In the genomic region with DNA sequence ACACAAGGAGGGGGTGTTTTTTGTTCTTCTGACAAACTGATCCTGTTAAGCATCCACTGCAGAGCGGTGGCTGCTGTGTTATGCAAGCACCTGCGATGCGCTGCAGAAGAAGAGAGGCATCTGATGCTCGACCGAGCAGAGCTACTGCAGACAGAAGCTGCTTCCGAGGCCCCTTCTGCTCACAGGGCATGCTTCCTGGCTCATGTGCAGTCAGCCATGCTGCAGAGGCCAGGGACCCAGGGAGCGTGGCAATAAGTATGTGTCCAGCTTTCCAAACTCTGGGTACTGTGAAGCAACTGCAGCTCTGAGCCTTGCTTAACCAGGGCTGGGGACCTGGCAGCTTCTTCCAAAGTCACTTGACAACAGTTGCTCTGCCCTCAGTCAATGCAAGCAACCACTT, we compare ENCODE assay signal across 18 cellular contexts.
"Had no signal": no experiment of that assay in that cellular context is flagged by ENCODE, and none has a peak within 500 bp of the region (broad histone marks: within the 10 kb centered on the region; RNA-seq: fewer than 3 reads in every experiment).

No MANE protein-coding gene starts in this region.

- H3K4me3 ChIP-seq: heart right ventricle, lower lobe of right lung, prostate gland, sigmoid colon, upper lobe of left lung had no signal

- H3K27ac ChIP-seq: heart right ventricle, lower lobe of right lung, prostate gland, sigmoid colon, upper lobe of left lung had no signal

- H3K36me3 Mint-ChIP-seq: brain had no signal

- ATAC-seq: esophagus mucosa, heart right ventricle, lower lobe of right lung had no signal

- H3K36me3 ChIP-seq: heart right ventricle, lower lobe of right lung, prostate gland, sigmoid colon, upper lobe of left lung had no signal

- H3K4me3 Mint-ChIP-seq: brain, endodermal cell had no signal

- H3K9me3 ChIP-seq: lower lobe of right lung, prostate gland, sigmoid colon, upper lobe of left lung had no signal

- DNase-seq: activated CD4-positive, alpha-beta T cell treated with anti-CD3 and anti-CD28 coated beads, Interleukin-2, amount 50 U/mL, for 1 hour; activated CD4-positive, CD25-positive, alpha-beta regulatory T cell; activated naive CD4-positive, alpha-beta T cell treated with anti-CD3 and anti-CD28 coated beads, Interleukin-2, amount 50 U/mL, for 16 hours; activated T-cell treated with anti-CD3 and anti-CD28 coated beads for 4 hours; dermis blood vessel endothelial cell; endodermal cell; heart right ventricle; lower lobe of right lung; midbrain; sigmoid colon; stimulated activated CD4-positive, alpha-beta T cell treated with anti-CD3 and anti-CD28 coated beads, Interleukin-2, amount 100 ng/mL, for 24 hours; stimulated activated naive CD4-positive, alpha-beta T cell; T-helper 2 cell; upper lobe of left lung had no signal

- H3K27ac Mint-ChIP-seq: activated T-helper 2 cell treated with anti-CD3 and anti-CD28 coated beads, Interferon-gamma antibody, Interleukin-2, Interleukin-4, amounts not matched to agents 10 μg/mL and 5 μg/mL and 100 μg/mL, durations not matched to agents 14 hours and 24 hours and 36 hours; brain; endodermal cell had no signal

- H3K9me3 Mint-ChIP-seq: endodermal cell had no signal

- H3K27me3 ChIP-seq: sigmoid colon, upper lobe of left lung had no signal

- H3K4me1 ChIP-seq: heart right ventricle, lower lobe of right lung, prostate gland, sigmoid colon, upper lobe of left lung had no signal
